ENCODE assay signal across 13 cellular contexts in genomic region chrX:48022100-48022499, GRCh38. TPM values are rescaled to one million over a fixed set of nuclear protein-coding genes. Genes with fewer than 3 reads are reported as not detected.
DNase-seq lines count a peak whose midpoint lies in the region; TF ChIP-seq lines count a peak whose summit lies in the region.
"Had no signal": no experiment of that assay in that cellular context is flagged by ENCODE, and none has a peak within 500 bp of the region (broad histone marks: within the 10 kb centered on the region; RNA-seq: fewer than 3 reads in every experiment).

No MANE protein-coding gene starts in this region.

- H3K4me1 ChIP-seq in mammary epithelial cell (ENCODE audit: insufficient read depth, low read length) (no peaks in the 10 kb centered on the region), iPS-18a (ENCODE audit: control insufficient read depth, low read depth, low read length) (no peaks in the 10 kb centered on the region), transverse colon (peaks cover 0 to 3% (median 0%) of the 10 kb centered on the region in 4 donors)
- H3K4me1 ChIP-seq: body of pancreas had no signal

- H3K9me3 ChIP-seq in mammary epithelial cell (replicated peaks; ENCODE audit: insufficient read depth, low read length), result no peaks in the 10 kb centered on the region
- peaks cover 7% of the 10 kb centered on the region for H3K9me3 ChIP-seq in iPS-18a (ENCODE audit: control insufficient read depth, low read depth, low read length)
- H3K9me3 ChIP-seq in transverse colon, result no peaks in the 10 kb centered on the region
- H3K9me3 ChIP-seq: body of pancreas had no signal

- no peak overlapping the region for H3K4me2 ChIP-seq in mammary epithelial cell (ENCODE audit: insufficient read depth, low read depth, low read length)

- H3K27me3 Mint-ChIP-seq in MCF 10A (ENCODE audit: insufficient read depth, unreplicated experiment), result no peaks in the 10 kb centered on the region

- DNase-seq in MCF 10A (ENCODE audit: unreplicated experiment), result no peak
- no peak for DNase-seq in mammary epithelial cell
- DNase-seq in transverse colon, result no peak
- DNase-seq in epidermal melanocyte (ENCODE audit: insufficient read length, low spot score), result no peak
- no peak for DNase-seq in NCI-H510A (lab: John Stamatoyannopoulos, UW)
- DNase-seq in activated CD4-positive, alpha-beta T cell treated with anti-CD3 and anti-CD28 coated beads, Interleukin-2, amount 50 U/mL, for 4 hours, result no peak
- DNase-seq: stimulated activated naive CD4-positive, alpha-beta T cell treated with Interleukin-2 at 50 U/mL for 16 hours; T-helper 9 cell had no signal

- no peak overlapping the region for H3K9ac ChIP-seq in mammary epithelial cell (ENCODE audit: insufficient read depth, low read length)
- no peak overlapping the region for H3K9ac ChIP-seq in iPS-18a (ENCODE audit: low read length)

- no peaks in the 10 kb centered on the region for H4K20me1 ChIP-seq in mammary epithelial cell (ENCODE audit: insufficient read depth, low read length)

- BruUV-seq in MCF 10A (replicated peaks; lab: Mats Ljungman, UMichigan) (no TSS peak), mammary epithelial cell (replicated peaks; lab: Mats Ljungman, UMichigan) (no TSS peak)

- no peak for TF ChIP-seq POLR2A in transverse colon (IDR thresholded peaks at IDR 0.05)

- H3K9me3 Mint-ChIP-seq in MCF 10A (ENCODE audit: unreplicated experiment), result no peaks in the 10 kb centered on the region

- no peak overlapping the region for H3K4me3 ChIP-seq in mammary epithelial cell (replicated peaks in 1 of 3; ENCODE audit: insufficient read depth in 1 of 3, low read depth in 2 of 3, low read length in 3 of 3)
- H3K4me3 ChIP-seq in iPS-18a (ENCODE audit: low read length), result peak overlapping the region; percentile 76
- H3K4me3 ChIP-seq in transverse colon, result no peak overlapping the region

- POLR2A ChIA-PET in MCF 10A (lab: Yijun Ruan, JAX), result no interaction called here

- no peaks in the 10 kb centered on the region for H3K79me2 ChIP-seq in mammary epithelial cell (ENCODE audit: insufficient read depth, low read length)

- intact Hi-C loops in MCF 10A (cut with micrococcal nuclease) (loop anchor here (10.0 kb wide), 1 partner anchor 827 kb away; the partner anchor contains the start of gene UBA1), mammary epithelial cell (cut with micrococcal nuclease) (loop anchor here (10.0 kb wide), 1 partner anchor 367 kb away; the partner anchor contains the start of genes ELK1 and UXT), transverse colon (cut with DNase I; ENCODE audit: low total_unique reads) (no loop called here)

- peak overlapping the region; percentile 89 for H3K4me3 Mint-ChIP-seq in MCF 10A (ENCODE audit: unreplicated experiment)

- H3K36me3 ChIP-seq in mammary epithelial cell (ENCODE audit: insufficient read depth, low read length) (no peaks in the 10 kb centered on the region), iPS-18a (ENCODE audit: control insufficient read depth, low read depth, low read length) (no peaks in the 10 kb centered on the region), transverse colon (no peaks in the 10 kb centered on the region)

- CTCF ChIA-PET in MCF 10A (lab: Yijun Ruan, JAX) (no interaction called here), mammary epithelial cell (lab: Charles Lee; ENCODE audit: low non-redundant PET) (no interaction called here)

- dilution Hi-C loops in mammary epithelial cell (cut with HindIII; ENCODE audit: low sequenced_read_pairs), result no loop called here

- TF ChIP-seq CTCF in MCF 10A (IDR thresholded peaks at IDR 0.05; ENCODE audit: unreplicated experiment) (no peak), mammary epithelial cell (conservative IDR thresholded peaks at IDR 0.05 in 1 of 2, IDR thresholded peaks at IDR 0.05 in 1 of 2; ENCODE audit: extremely low read depth in 1 of 2, insufficient read depth in 1 of 2, low read depth in 1 of 2, low read length in 2 of 2) (no peak), VCaP (conservative IDR thresholded peaks at IDR 0.05) (no peak), transverse colon (IDR thresholded peaks at IDR 0.05) (no peak)

- no peaks in the 10 kb centered on the region for H3K27me3 ChIP-seq in mammary epithelial cell (ENCODE audit: insufficient read depth, low read length)
- no peaks in the 10 kb centered on the region for H3K27me3 ChIP-seq in iPS-18a (ENCODE audit: control insufficient read depth, insufficient read depth, low read length)
- no peaks in the 10 kb centered on the region for H3K27me3 ChIP-seq in transverse colon
- H3K27me3 ChIP-seq: body of pancreas had no signal

- in situ Hi-C loops in mammary epithelial cell (cut with MboI; ENCODE audit: low sequenced_read_pairs in 2 of 2), result loop anchor here (10.0 kb wide), 2 partner anchors 167 to 197 kb away; no protein-coding TSS in a partner anchor
- in situ Hi-C loops in transverse colon (cut with MboI; ENCODE audit: low pct_ligation_motif_present in 1 of 4, low pct_unique_long_range_greater_than_20kb in 1 of 4, low sequenced_read_pairs in 3 of 4), result loop anchor here in 2 of 4 donors (10.0 kb wide), 2 partner anchors 167 to 187 kb away; partner anchors contain the start of gene ZNF81 (in 1 of the 2)

- H3K27ac ChIP-seq in mammary epithelial cell (ENCODE audit: insufficient read depth, low read depth, low read length), result no peak overlapping the region
- peak overlapping the region; percentile 96 for H3K27ac ChIP-seq in VCaP
- H3K27ac ChIP-seq in iPS-18a (ENCODE audit: low read length), result no peak overlapping the region
- H3K27ac ChIP-seq in transverse colon, result peak overlapping the region in 3 of 4 donors; percentile 78 to 86 (median 86)

- peak overlapping the region; percentile 96 for H3K27ac Mint-ChIP-seq in MCF 10A (ENCODE audit: low read depth, unreplicated experiment)

- H3K36me3 Mint-ChIP-seq in MCF 10A (ENCODE audit: insufficient read depth, unreplicated experiment), result no peaks in the 10 kb centered on the region

- no peak for TF ChIP-seq EP300 in transverse colon (IDR thresholded peaks at IDR 0.05; ENCODE audit: low read depth)

- WGBS in mammary epithelial cell (ENCODE audit: low coverage, missing lambda C conversion rate), result 50% methylated on average over 1 of the region's 3 CpGs
- 37% methylated on average over 3 of the region's 3 CpGs; no CpG with 5 or more reads in 1 of the 2 donors for WGBS in transverse colon (ENCODE audit: low coverage in 1 of 2), 2 donors

- no peak overlapping the region for H2AFZ ChIP-seq in mammary epithelial cell (ENCODE audit: low read depth, low read length)

- H3K4me1 Mint-ChIP-seq in MCF 10A (ENCODE audit: insufficient read depth, unreplicated experiment), result peaks cover 5% of the 10 kb centered on the region

RNA-seq across cellular contexts. Expression of gene SPACA5, which starts 15.3 kb away (rescaled TPM):
- total RNA-seq in MCF 10A (2022) (not detected in 2 replicates), mammary epithelial cell (not detected), transverse colon (not detected)
- polyA plus RNA-seq in mammary epithelial cell, result not detected
- polyA minus RNA-seq in mammary epithelial cell, result not detected
- total RNA-seq: body of pancreas, mucosa of gallbladder had no signal
- polyA plus RNA-seq: keratinocyte had no signal

RNA-seq across cellular contexts. Expression of gene ZNF182, which starts 18.3 kb away (rescaled TPM):
- total RNA-seq in MCF 10A (2022), result 6.0 and 6.8 TPM in 2 replicates
- 1 to 10 TPM; 3.2 to 3.8 TPM for total RNA-seq in mammary epithelial cell
- polyA plus RNA-seq in mammary epithelial cell, result 1.2 TPM
- 0.83 TPM for polyA minus RNA-seq in mammary epithelial cell
- 1 to 10 TPM; 3.7 to 6.8 (median 4.8) TPM for total RNA-seq in transverse colon

RNA-seq across cellular contexts. Expression of gene ZNF630, which starts 49.3 kb away (rescaled TPM):
- total RNA-seq in MCF 10A (2022), result 2.4 and 3.2 TPM in 2 replicates
- 1 to 10 TPM; 1.2 to 2.7 TPM for total RNA-seq in mammary epithelial cell
- polyA plus RNA-seq in mammary epithelial cell, result 0.35 TPM
- polyA minus RNA-seq in mammary epithelial cell, result not detected
- 10 to 100 TPM in 2 of 4 donors, 1 to 10 TPM in 2; 4.6 to 29.9 (median 14.1) TPM for total RNA-seq in transverse colon

Comparison
In these comparisons a context has a peak if more than half of its experiments do, and no peak if none do; other contexts are left out.
1. H3K27ac ChIP-seq: peak in VCaP (single experiment) and transverse colon (3 of 4); none in mammary epithelial cell (single experiment) and iPS-18a (single experiment).